ENCODE assay signal across 9 cellular contexts in the genomic region with DNA sequence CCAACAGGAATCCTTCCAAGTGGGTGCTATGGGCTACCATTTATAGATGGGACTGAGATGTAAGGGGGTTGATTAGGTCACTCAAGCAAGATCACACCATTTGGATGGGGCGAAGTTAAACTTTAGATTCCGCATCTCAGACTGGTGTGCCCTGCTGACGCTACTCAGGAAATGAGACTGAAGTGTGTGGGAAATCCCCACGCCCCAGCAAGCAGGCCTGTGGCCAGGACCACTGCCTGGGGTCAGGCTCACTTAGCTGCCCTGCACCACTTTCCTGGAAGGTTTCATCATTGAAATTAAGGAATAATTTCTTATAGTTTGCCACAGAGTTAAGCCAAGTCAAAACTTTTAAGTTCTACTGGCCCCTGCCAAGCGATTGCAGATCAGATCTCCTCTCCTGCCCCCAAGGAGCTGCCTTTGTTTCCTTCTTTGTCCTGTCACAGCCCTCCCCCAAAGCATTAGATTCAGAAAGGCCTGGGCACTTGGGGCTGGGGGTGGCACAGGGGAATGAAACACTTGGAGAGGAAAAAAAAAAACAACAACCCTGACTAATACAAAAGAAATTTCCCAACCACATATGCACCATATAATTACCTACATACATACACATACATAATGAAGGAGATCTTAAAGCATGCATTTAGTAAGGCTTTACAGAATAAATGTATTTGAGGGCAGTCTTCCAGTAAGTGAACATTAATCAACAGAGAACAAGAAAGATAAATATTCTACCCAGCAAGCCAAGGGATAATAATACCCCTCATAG.
A peak's percentile ranks its signal among the peaks of the same experiment; 100 is the strongest.
DNase-seq lines count a peak whose midpoint lies in the region; ATAC-seq and TF ChIP-seq lines count a peak whose summit lies in the region.
"Had no signal": no experiment of that assay in that cellular context is flagged by ENCODE, and none has a peak within 500 bp of the region (broad histone marks: within the 10 kb centered on the region; RNA-seq: fewer than 3 reads in every experiment).

No MANE protein-coding gene starts in this region.

- DNase-seq in activated CD4-positive, alpha-beta T cell treated with anti-CD3 and anti-CD28 coated beads for 24 hours (ENCODE audit: low read depth in 2 of 2) = peak; percentile 44 to 49
- peak; percentile 80 for DNase-seq in dermis blood vessel endothelial cell
- DNase-seq in stimulated activated CD4-positive, alpha-beta T cell treated with anti-CD3 and anti-CD28 coated beads, Interleukin-15, amount 100 ng/mL, for 1 hour (ENCODE audit: low read depth in 1 of 2, low spot score in 1 of 2) = peak; percentile 24 to 35
- no peak for DNase-seq in NCI-H1105 (lab: John Stamatoyannopoulos, UW)
- no peak for DNase-seq in KG1 (lab: John Stamatoyannopoulos, UW)
- no peak for DNase-seq in RWPE1 (ENCODE audit: low spot score)

- peak; percentile 53 for ATAC-seq in GM19324 (IDR thresholded peaks at IDR 0.05; ENCODE audit: low FRiP score, unreplicated experiment)
- ATAC-seq in HG03139 (IDR thresholded peaks at IDR 0.05; ENCODE audit: unreplicated experiment) = peak; percentile 84

- H3K27ac ChIP-seq in RWPE1 = no peak overlapping the region
- H3K27ac ChIP-seq: upper lobe of left lung had no signal

- CTCF ChIA-PET in RWPE1 (lab: Yijun Ruan, JAX) = no interaction called here

- POLR2A ChIA-PET in RWPE1 (lab: Yijun Ruan, JAX; ENCODE audit: low non-redundant PET) = no interaction called here

- TF ChIP-seq CTCF in RWPE1 (conservative IDR thresholded peaks at IDR 0.05; ENCODE audit: low read depth) = no peak

Comparison
In these comparisons a context has a peak if more than half of its experiments do, and no peak if none do; other contexts are left out.
1. DNase-seq: peak in activated CD4-positive, alpha-beta T cell treated with anti-CD3 and anti-CD28 coated beads for 24 hours (2 of 2), dermis blood vessel endothelial cell (single experiment) and stimulated activated CD4-positive, alpha-beta T cell treated with anti-CD3 and anti-CD28 coated beads, Interleukin-15, amount 100 ng/mL, for 1 hour (2 of 2); none in NCI-H1105 (single experiment), KG1 (single experiment) and RWPE1 (single experiment).